Comparison of ENCODE assay signal across 27 cellular contexts in genomic region chr3:120410541-120410940, GRCh38. TPM values are rescaled to one million over a fixed set of nuclear protein-coding genes. Genes with fewer than 3 reads are reported as not detected.
"Had no signal": no experiment of that assay in that cellular context is flagged by ENCODE, and none has a peak within 500 bp of the region (broad histone marks: within the 10 kb centered on the region; RNA-seq: fewer than 3 reads in every experiment).

No MANE protein-coding gene starts in this region.

- H3K9me3 Mint-ChIP-seq: activated B cell treated with CpG ODN at 0.5 μM for 24 hours; activated naive CD4-positive, alpha-beta T cell treated with anti-CD3 and anti-CD28 coated beads, Interleukin-2, amount 50 U/mL, for 24 hours; activated naive CD8-positive, alpha-beta T cell treated with anti-CD3 and anti-CD28 coated beads, Interleukin-2, amount 50 U/mL, for 24 hours; activated T-helper 2 cell treated with anti-CD3 and anti-CD28 coated beads, Interferon-gamma antibody, Interleukin-2, Interleukin-4, amounts not matched to agents 10 μg/mL and 5 μg/mL and 100 μg/mL, durations not matched to agents 14 hours and 24 hours and 36 hours; naive thymus-derived CD8-positive, alpha-beta T cell; neural crest cell; T-helper 2 cell treated with Interferon-gamma antibody and Interleukin-4, amounts not matched to agents 5 μg/mL and 100 μg/mL, for 36 hours had no signal

- H3K27ac ChIP-seq: breast epithelium, coronary artery, gastrocnemius medialis, hepatocyte, parathyroid adenoma, right atrium auricular region, testis, transverse colon had no signal

- DNase-seq: activated B cell treated with CpG ODN at 0.5 μM for 24 hours; activated CD8-positive, alpha-beta memory T cell treated with anti-CD3 and anti-CD28 coated beads, Interleukin-2, amount 10 ng/mL, durations not matched to agents 7 days and 5 days; activated CD8-positive, alpha-beta T cell treated with anti-CD3 and anti-CD28 coated beads, Interleukin-2, amount 10 ng/mL, durations not matched to agents 7 days and 5 days; activated naive CD8-positive, alpha-beta T cell treated with anti-CD3 and anti-CD28 coated beads, Interleukin-2, amount 50 U/mL, for 24 hours; activated T-cell treated with anti-CD3 and anti-CD28 coated beads, Interleukin-2, amount 50 U/mL, for 48 hours; central memory CD4-positive, alpha-beta T cell; gastrocnemius medialis; glutamatergic neuron; islet precursor cell; naive thymus-derived CD8-positive, alpha-beta T cell; nucleus accumbens; stimulated activated CD4-positive, alpha-beta T cell treated with anti-CD3 and anti-CD28 coated beads, Interleukin-1b, Interleukin-23, amount 100 ng/mL, for 48 hours; stimulated activated naive CD4-positive, alpha-beta T cell; T-helper 1 cell; testis; transverse colon had no signal

- H3K4me1 Mint-ChIP-seq: activated B cell treated with CpG ODN at 0.5 μM for 24 hours; activated CD8-positive, alpha-beta memory T cell treated with anti-CD3 and anti-CD28 coated beads, Interleukin-2, amount 10 ng/mL, durations not matched to agents 7 days and 5 days; activated naive CD4-positive, alpha-beta T cell treated with anti-CD3 and anti-CD28 coated beads, Interleukin-2, amount 50 U/mL, for 24 hours; activated naive CD8-positive, alpha-beta T cell treated with anti-CD3 and anti-CD28 coated beads, Interleukin-2, amount 50 U/mL, for 24 hours; naive thymus-derived CD8-positive, alpha-beta T cell had no signal

- H3K9me3 ChIP-seq: breast epithelium, gastrocnemius medialis, right atrium auricular region, testis, transverse colon had no signal

- ATAC-seq: activated CD8-positive, alpha-beta memory T cell treated with anti-CD3 and anti-CD28 coated beads, Interleukin-2, amount 10 ng/mL, durations not matched to agents 7 days and 5 days; activated CD8-positive, alpha-beta T cell treated with anti-CD3 and anti-CD28 coated beads, Interleukin-2, amount 10 ng/mL, durations not matched to agents 7 days and 5 days; activated naive CD8-positive, alpha-beta T cell treated with anti-CD3 and anti-CD28 coated beads, Interleukin-2, amount 50 U/mL, for 24 hours; esophagus mucosa; gastrocnemius medialis; naive thymus-derived CD8-positive, alpha-beta T cell had no signal

- H3K27me3 Mint-ChIP-seq: activated B cell treated with CpG ODN at 0.5 μM for 24 hours; activated CD8-positive, alpha-beta memory T cell treated with anti-CD3 and anti-CD28 coated beads, Interleukin-2, amount 10 ng/mL, durations not matched to agents 7 days and 5 days; activated naive CD4-positive, alpha-beta T cell treated with anti-CD3 and anti-CD28 coated beads, Interleukin-2, amount 50 U/mL, for 24 hours; activated naive CD8-positive, alpha-beta T cell treated with anti-CD3 and anti-CD28 coated beads, Interleukin-2, amount 50 U/mL, for 24 hours; naive thymus-derived CD8-positive, alpha-beta T cell had no signal

- H3K4me1 ChIP-seq: breast epithelium, gastrocnemius medialis, parathyroid adenoma had no signal

- H3K36me3 Mint-ChIP-seq: activated CD8-positive, alpha-beta memory T cell treated with anti-CD3 and anti-CD28 coated beads, Interleukin-2, amount 10 ng/mL, durations not matched to agents 7 days and 5 days; activated naive CD4-positive, alpha-beta T cell treated with anti-CD3 and anti-CD28 coated beads, Interleukin-2, amount 50 U/mL, for 24 hours; naive thymus-derived CD8-positive, alpha-beta T cell had no signal

- H3K27me3 ChIP-seq: breast epithelium, gastrocnemius medialis, hepatocyte, right atrium auricular region, testis, transverse colon had no signal

- H3K36me3 ChIP-seq: breast epithelium had no signal

- H3K4me3 Mint-ChIP-seq: activated B cell treated with CpG ODN at 0.5 μM for 24 hours; activated CD8-positive, alpha-beta memory T cell treated with anti-CD3 and anti-CD28 coated beads, Interleukin-2, amount 10 ng/mL, durations not matched to agents 7 days and 5 days; activated CD8-positive, alpha-beta T cell treated with anti-CD3 and anti-CD28 coated beads, Interleukin-2, amount 10 ng/mL, durations not matched to agents 7 days and 5 days; activated naive CD4-positive, alpha-beta T cell treated with anti-CD3 and anti-CD28 coated beads, Interleukin-2, amount 50 U/mL, for 24 hours; activated naive CD8-positive, alpha-beta T cell treated with anti-CD3 and anti-CD28 coated beads, Interleukin-2, amount 50 U/mL, for 24 hours; naive thymus-derived CD8-positive, alpha-beta T cell; neural crest cell; T-helper 2 cell treated with Interferon-gamma antibody and Interleukin-4, amounts not matched to agents 5 μg/mL and 100 μg/mL, for 36 hours had no signal

- H3K27ac Mint-ChIP-seq: activated B cell treated with CpG ODN at 0.5 μM for 24 hours; activated CD8-positive, alpha-beta memory T cell treated with anti-CD3 and anti-CD28 coated beads, Interleukin-2, amount 10 ng/mL, durations not matched to agents 7 days and 5 days; activated CD8-positive, alpha-beta T cell treated with anti-CD3 and anti-CD28 coated beads, Interleukin-2, amount 10 ng/mL, durations not matched to agents 7 days and 5 days; activated naive CD4-positive, alpha-beta T cell treated with anti-CD3 and anti-CD28 coated beads, Interleukin-2, amount 50 U/mL, for 24 hours; activated naive CD8-positive, alpha-beta T cell treated with anti-CD3 and anti-CD28 coated beads, Interleukin-2, amount 50 U/mL, for 24 hours; activated T-helper 2 cell treated with anti-CD3 and anti-CD28 coated beads, Interferon-gamma antibody, Interleukin-2, Interleukin-4, amounts not matched to agents 10 μg/mL and 5 μg/mL and 100 μg/mL, durations not matched to agents 14 hours and 24 hours and 36 hours; naive thymus-derived CD8-positive, alpha-beta T cell; T-helper 2 cell treated with Interferon-gamma antibody and Interleukin-4, amounts not matched to agents 5 μg/mL and 100 μg/mL, for 36 hours had no signal

- H3K4me3 ChIP-seq: breast epithelium, coronary artery, gastrocnemius medialis, hepatocyte, right atrium auricular region, smooth muscle cell, testis, transverse colon had no signal

RNA-seq across cellular contexts. Expression of gene FSTL1, which starts 40.3 kb away (rescaled TPM):
- total RNA-seq: activated B cell treated with CpG ODN at 0.5 μM for 24 hours had no signal
